ENCODE assay signal across 18 cellular contexts in the genomic region with DNA sequence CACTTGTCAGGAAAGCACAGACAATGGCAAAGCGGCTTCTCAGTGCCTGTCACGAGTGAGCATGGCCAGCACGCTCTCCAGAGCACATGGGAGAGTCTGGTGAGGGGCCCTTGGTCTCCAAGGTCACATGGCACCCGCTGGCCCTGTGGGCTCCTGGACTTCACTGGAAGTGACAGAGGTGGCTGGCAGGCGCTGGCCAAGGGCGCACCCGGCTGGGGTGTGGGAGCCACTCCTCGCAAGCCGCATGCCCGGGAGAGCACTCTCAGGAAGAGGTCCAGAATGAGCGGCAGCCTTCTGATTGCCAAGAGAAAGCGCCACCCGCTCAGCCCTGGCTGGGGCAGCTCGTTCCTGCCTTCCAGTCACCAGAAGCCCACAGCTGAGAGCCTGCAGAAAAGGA. TPM values are rescaled to one million over a fixed set of nuclear protein-coding genes. Genes with fewer than 3 reads are reported as not detected.
A peak's percentile ranks its signal among the peaks of the same experiment; 100 is the strongest.
DNase-seq lines count a peak whose midpoint lies in the region; ATAC-seq and TF ChIP-seq lines count a peak whose summit lies in the region.
"Had no signal": no experiment of that assay in that cellular context is flagged by ENCODE, and none has a peak within 500 bp of the region (broad histone marks: within the 10 kb centered on the region; RNA-seq: fewer than 3 reads in every experiment).

No MANE protein-coding gene starts in this region.

- 54 to 77% methylated on average over 14 of the region's 14 CpGs for WGBS in sigmoid colon, 2 donors

- H3K9ac ChIP-seq in BLaER1 treated with 17β-estradiol and CSF1 and Interleukin-3, amounts not matched to agents 10 nM and 100 nM = peak overlapping the region in 6 of 11 experiments; percentile 30 to 65 (median 63); a peak in 8 of 22 replicates

- no peak overlapping the region for H3K4me3 ChIP-seq in BLaER1 treated with 17β-estradiol and CSF1 and Interleukin-3, amounts not matched to agents 10 nM and 100 nM
- H3K4me3 ChIP-seq in sigmoid colon = no peak overlapping the region

- intact Hi-C loops in left colon (cut with DNase I, micrococcal nuclease) = no loop called here
- intact Hi-C loops in sigmoid colon (cut with DNase I) = loop anchor here (2.0 to 10.0 kb wide), 2 partner anchors 15 to 199 kb away; partner anchors contain the start of gene TOLLIP

- ATAC-seq in left colon = peak; percentile 61
- no peak for ATAC-seq in GM18505 (IDR thresholded peaks at IDR 0.05; ENCODE audit: unreplicated experiment)
- no peak for ATAC-seq in HG02852 (IDR thresholded peaks at IDR 0.05; ENCODE audit: unreplicated experiment)
- ATAC-seq: activated T-cell treated with anti-CD3 and anti-CD28 coated beads, Interleukin-2, amount 50 U/mL, for 4 hours had no signal

- no peaks in the 10 kb centered on the region for H3K27me3 ChIP-seq in BLaER1 treated with 17β-estradiol and CSF1 and Interleukin-3, amounts not matched to agents 10 nM and 100 nM
- no peaks in the 10 kb centered on the region for H3K27me3 ChIP-seq in sigmoid colon

- peaks cover 0 to 17% (median 3%) of the 10 kb centered on the region in 11 experiments; a peak in 10 of 22 replicates for H3K9me3 ChIP-seq in BLaER1 treated with 17β-estradiol and CSF1 and Interleukin-3, amounts not matched to agents 10 nM and 100 nM (replicated peaks in 1 of 11)
- H3K9me3 ChIP-seq in sigmoid colon = no peaks in the 10 kb centered on the region

- H3K4me2 ChIP-seq in BLaER1 treated with 17β-estradiol and CSF1 and Interleukin-3, amounts not matched to agents 10 nM and 100 nM = peak overlapping the region in 10 of 11 experiments; percentile 88 to 100 (median 98); a peak in 20 of 22 replicates

- DNase-seq in left colon (no peak), sigmoid colon (no peak), NCI-H2081 treated with DMSO at 0.1 percent for 48 hours (lab: John Stamatoyannopoulos, UW) (no peak), NCI-H774 (lab: John Stamatoyannopoulos, UW) (no peak)
- DNase-seq: ACHN; activated CD4-positive, alpha-beta T cell treated with anti-CD3 and anti-CD28 coated beads, Interleukin-2, amount 50 U/mL, for 1 hour; activated T-cell treated with anti-CD3 and anti-CD28 coated beads, Interleukin-2, amount 50 U/mL, for 4 hours; Calu3; effector CD4-positive, alpha-beta T cell; NCI-H1930; NCI-H748 treated with DMSO at 0.1 percent for 48 hours; retina; stimulated activated naive B cell treated with anti-CD40 and anti-IgM and Interleukin-4, amounts not matched to agents 10 μg/mL and 1 μg/mL and 100 μg/mL, for 72 hours; T-helper 9 cell had no signal

- no peak for TF ChIP-seq CTCF in sigmoid colon (IDR thresholded peaks at IDR 0.05)

- peaks cover 46 to 85% (median 79%) of the 10 kb centered on the region in 10 experiments for H3K4me1 ChIP-seq in BLaER1 treated with 17β-estradiol and CSF1 and Interleukin-3, amounts not matched to agents 10 nM and 100 nM
- H3K4me1 ChIP-seq in sigmoid colon = peaks cover 0 to 81% (median 67%) of the 10 kb centered on the region in 4 donors

- H3K36me3 ChIP-seq in BLaER1 treated with 17β-estradiol and CSF1 and Interleukin-3, amounts not matched to agents 10 nM and 100 nM = peaks cover 0 to 35% (median 19%) of the 10 kb centered on the region in 11 experiments; a peak in 16 of 22 replicates
- no peaks in the 10 kb centered on the region for H3K36me3 ChIP-seq in sigmoid colon

- no peak for TF ChIP-seq EP300 in sigmoid colon (IDR thresholded peaks at IDR 0.05)

- H4K20me1 ChIP-seq in BLaER1 treated with 17β-estradiol and CSF1 and Interleukin-3, amounts not matched to agents 10 nM and 100 nM = peaks cover 99 to 100% (median 100%) of the 10 kb centered on the region in 11 experiments

- TF ChIP-seq POLR2A in sigmoid colon (IDR thresholded peaks at IDR 0.05) (no peak), GM18505 (IDR thresholded peaks at IDR 0.05; ENCODE audit: borderline replicate concordance, extremely low read depth, insufficient read depth, insufficient read length) (no peak)

- peak overlapping the region in 6 of 11 experiments; percentile 31 to 78 (median 68); a peak in 9 of 22 replicates for H3K27ac ChIP-seq in BLaER1 treated with 17β-estradiol and CSF1 and Interleukin-3, amounts not matched to agents 10 nM and 100 nM
- peak overlapping the region; percentile 23 for H3K27ac ChIP-seq in cingulate gyrus (ENCODE audit: low read depth, low read length)
- H3K27ac ChIP-seq in sigmoid colon = peak overlapping the region; percentile 37 to 75 (median 68)

RNA-seq across cellular contexts. Expression of gene MOB2, which starts 17.1 kb away (rescaled TPM):
- total RNA-seq in left colon (10 to 100 TPM; 48.3 to 55.8 TPM), sigmoid colon (10 to 100 TPM; 68.6 to 88.9 (median 71.5) TPM)
- polyA plus RNA-seq in sigmoid colon = 10 to 100 TPM; 46.2 to 55.0 (median 53.5) TPM
